ENCODE assay signal across 1 cellular context in the genomic region with DNA sequence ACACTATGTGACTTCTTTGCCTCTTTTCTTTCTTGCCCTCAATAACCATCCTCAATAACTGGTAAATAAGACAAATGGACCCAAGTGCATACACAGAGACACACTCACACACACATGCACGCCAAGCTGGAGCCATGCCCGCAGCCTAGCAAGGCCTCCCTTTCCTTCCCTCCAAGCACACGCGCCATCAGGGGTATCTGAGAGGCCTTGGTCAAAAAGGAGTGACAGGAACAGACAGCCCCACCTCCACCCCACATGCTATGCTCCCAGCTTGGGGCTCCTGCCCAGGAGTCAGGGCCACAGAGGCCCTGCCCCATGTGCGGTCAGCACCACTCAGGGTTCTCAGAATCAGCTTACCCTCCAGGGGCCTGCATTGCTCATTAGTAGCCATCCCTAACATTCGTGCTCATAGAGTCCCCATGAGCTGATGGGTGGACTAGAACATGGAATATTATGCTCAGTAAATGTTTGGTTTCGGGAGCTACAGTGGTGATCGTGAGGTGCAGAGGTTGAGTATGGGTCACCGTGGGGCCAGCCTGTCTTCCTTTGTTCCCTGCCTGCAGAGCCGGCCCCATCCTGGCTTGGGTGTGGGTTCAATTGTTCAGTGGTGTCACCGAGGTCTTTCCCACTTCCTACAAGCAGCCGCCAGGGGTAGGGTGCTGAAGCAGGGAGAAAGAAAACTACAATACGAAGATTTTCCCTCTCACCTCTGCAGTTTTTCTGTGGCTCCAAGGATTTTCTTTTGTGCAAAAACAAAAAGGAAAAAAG.
TF ChIP-seq lines count a peak whose summit lies in the region.

No MANE protein-coding gene starts in this region.

TF ChIP-seq in WTC11, 78 proteins besides CTCF, POLR2A, EP300 and RAD21 (continued from another document):
- TF ChIP-seq, protein P1, sequence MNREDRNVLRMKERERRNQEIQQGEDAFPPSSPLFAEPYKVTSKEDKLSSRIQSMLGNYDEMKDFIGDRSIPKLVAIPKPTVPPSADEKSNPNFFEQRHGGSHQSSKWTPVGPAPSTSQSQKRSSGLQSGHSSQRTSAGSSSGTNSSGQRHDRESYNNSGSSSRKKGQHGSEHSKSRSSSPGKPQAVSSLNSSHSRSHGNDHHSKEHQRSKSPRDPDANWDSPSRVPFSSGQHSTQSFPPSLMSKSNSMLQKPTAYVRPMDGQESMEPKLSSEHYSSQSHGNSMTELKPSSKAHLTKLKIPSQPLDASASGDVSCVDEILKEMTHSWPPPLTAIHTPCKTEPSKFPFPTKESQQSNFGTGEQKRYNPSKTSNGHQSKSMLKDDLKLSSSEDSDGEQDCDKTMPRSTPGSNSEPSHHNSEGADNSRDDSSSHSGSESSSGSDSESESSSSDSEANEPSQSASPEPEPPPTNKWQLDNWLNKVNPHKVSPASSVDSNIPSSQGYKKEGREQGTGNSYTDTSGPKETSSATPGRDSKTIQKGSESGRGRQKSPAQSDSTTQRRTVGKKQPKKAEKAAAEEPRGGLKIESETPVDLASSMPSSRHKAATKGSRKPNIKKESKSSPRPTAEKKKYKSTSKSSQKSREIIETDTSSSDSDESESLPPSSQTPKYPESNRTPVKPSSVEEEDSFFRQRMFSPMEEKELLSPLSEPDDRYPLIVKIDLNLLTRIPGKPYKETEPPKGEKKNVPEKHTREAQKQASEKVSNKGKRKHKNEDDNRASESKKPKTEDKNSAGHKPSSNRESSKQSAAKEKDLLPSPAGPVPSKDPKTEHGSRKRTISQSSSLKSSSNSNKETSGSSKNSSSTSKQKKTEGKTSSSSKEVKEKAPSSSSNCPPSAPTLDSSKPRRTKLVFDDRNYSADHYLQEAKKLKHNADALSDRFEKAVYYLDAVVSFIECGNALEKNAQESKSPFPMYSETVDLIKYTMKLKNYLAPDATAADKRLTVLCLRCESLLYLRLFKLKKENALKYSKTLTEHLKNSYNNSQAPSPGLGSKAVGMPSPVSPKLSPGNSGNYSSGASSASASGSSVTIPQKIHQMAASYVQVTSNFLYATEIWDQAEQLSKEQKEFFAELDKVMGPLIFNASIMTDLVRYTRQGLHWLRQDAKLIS (CRISPR knock-in tag; IDR thresholded peaks at IDR 0.05; ENCODE audit: borderline replicate concordance), result no peak
- TF ChIP-seq TP53 (CRISPR knock-in tag; IDR thresholded peaks at IDR 0.05) (no peak), EMX1 (CRISPR knock-in tag; IDR thresholded peaks at IDR 0.05) (no peak), TEAD4 (CRISPR knock-in tag; IDR thresholded peaks at IDR 0.05) (no peak)
